21 cellular contexts compared by ENCODE assay signal in the genomic region with DNA sequence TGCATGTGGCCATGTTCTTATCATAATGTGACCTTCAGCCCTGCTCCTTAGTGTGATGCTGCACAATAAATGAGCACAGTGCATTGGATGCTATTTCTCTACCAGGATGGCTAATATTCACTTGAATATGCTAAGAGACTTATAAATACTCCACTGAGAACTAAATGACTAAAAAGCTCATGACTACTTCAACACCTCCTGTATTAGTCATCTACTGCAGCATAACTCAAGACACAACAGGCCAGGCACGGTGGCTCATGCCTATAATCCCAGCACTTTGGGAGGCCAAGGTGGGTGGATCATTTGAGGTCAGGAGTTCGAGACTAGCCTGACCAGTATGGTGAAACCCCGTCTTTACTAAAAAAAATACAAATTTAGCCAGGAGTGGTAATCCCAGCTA.
DNase-seq lines count a peak whose midpoint lies in the region; ATAC-seq, FAIRE-seq and TF ChIP-seq lines count a peak whose summit lies in the region.
"Had no signal": no experiment of that assay in that cellular context is flagged by ENCODE, and none has a peak within 500 bp of the region (broad histone marks: within the 10 kb centered on the region; RNA-seq: fewer than 3 reads in every experiment).

No MANE protein-coding gene starts in this region.

- H4K91ac ChIP-seq in IMR-90 (ENCODE audit: insufficient read depth, low read depth, low read length): no peak overlapping the region

- H2BK20ac ChIP-seq in IMR-90 (ENCODE audit: low read depth, low read length): no peak overlapping the region

- H4K5ac ChIP-seq in IMR-90 (ENCODE audit: low read depth, low read length): no peak overlapping the region

- H3K4me1 ChIP-seq in IMR-90 (ENCODE audit: control insufficient read depth, insufficient read depth, low read length) (peaks cover 3% of the 10 kb centered on the region; the same call in 1 of the 2 replicates), pancreas (no peaks in the 10 kb centered on the region), heart right ventricle (peaks cover 0 to under 1% (median 0%) of the 10 kb centered on the region in 9 donors)
- H3K4me1 ChIP-seq: SJCRH30 had no signal

- BruUV-seq in IMR-90 (replicated peaks; lab: Mats Ljungman, UMichigan): no TSS peak

- H3K56ac ChIP-seq in IMR-90 (ENCODE audit: extremely low read depth, insufficient read depth, low read length): no peak overlapping the region

- ATAC-seq in IMR-90 (ENCODE audit: low read depth) (no peak), pancreas (no peak), heart right ventricle (no peak)
- ATAC-seq: A549 had no signal

- no peak overlapping the region for H2BK120ac ChIP-seq in IMR-90 (ENCODE audit: low read depth, low read length)

- in situ Hi-C loops in IMR-90 (cut with MboI; ENCODE audit: low sequenced_read_pairs): no loop called here

- no peaks in the 10 kb centered on the region for H3K36me3 ChIP-seq in IMR-90 (ENCODE audit: control insufficient read depth, insufficient read depth, low read length)
- no peaks in the 10 kb centered on the region for H3K36me3 ChIP-seq in pancreas
- no peaks in the 10 kb centered on the region for H3K36me3 ChIP-seq in heart right ventricle
- H3K36me3 ChIP-seq: MG63, SJCRH30 had no signal

- CTCF ChIA-PET in IMR-90 (lab: Yijun Ruan, JAX): no interaction called here

- no peak for TF ChIP-seq RAD21 in IMR-90 (IDR thresholded peaks at IDR 0.05; ENCODE audit: low read length)

- DNase-seq in AG10803 (ENCODE audit: low read depth) (peak; percentile 39), IMR-90 (peak; percentile 56), choroid plexus epithelial cell (ENCODE audit: low read depth) (peak; percentile 58), iris pigment epithelial cell (ENCODE audit: low read depth) (peak; percentile 63), pancreas (no peak), heart right ventricle (no peak), NOMO-1 treated with dmso at 0.1 percent for 144 hours (lab: John Stamatoyannopoulos, UW; ENCODE audit: unreplicated experiment) (no peak), cerebellum (ENCODE audit: low spot score) (no peak)
- DNase-seq: Calu3; CD4-positive, CD25-positive, alpha-beta regulatory T cell; DMS79 treated with DMSO at 0.1 percent for 48 hours; GOT3; KG1; MG63; NCI-H1092 treated with DMSO at 0.1 percent for 48 hours; NCI-H1694 treated with DMSO at 0.1 percent for 48 hours; NCI-H446; NCI-H748 treated with DMSO at 0.1 percent for 48 hours; SJCRH30 had no signal

- no peaks in the 10 kb centered on the region for H4K20me1 ChIP-seq in IMR-90 (ENCODE audit: insufficient read depth, low read length)

- no peak overlapping the region for H4K8ac ChIP-seq in IMR-90 (ENCODE audit: low read depth in 2 of 2, low read length in 2 of 2)

- WGBS in IMR-90 (ENCODE audit: extremely low coverage in 2 of 2, insufficient read length in 1 of 2), 2 experiments: 100% methylated on average over 1 of the region's 3 CpGs; no CpG with 5 or more reads in 1 of the 2 experiments
- WGBS in pancreas, 2 donors: 45 to 58% methylated on average over 3 of the region's 3 CpGs
- WGBS in heart right ventricle, 2 donors: 52 to 62% methylated on average over 3 of the region's 3 CpGs

- H3K23ac ChIP-seq in IMR-90 (ENCODE audit: low read depth, low read length): no peak overlapping the region

- H3K79me1 ChIP-seq in IMR-90 (ENCODE audit: low read depth in 1 of 2, low read length in 2 of 2): no peaks in the 10 kb centered on the region

- H2AK5ac ChIP-seq in IMR-90 (ENCODE audit: low read depth, low read length): no peak overlapping the region; the same call in 1 of the 2 replicates

- H3K27ac ChIP-seq in IMR-90 (ENCODE audit: insufficient read depth, low read length) (no peak overlapping the region), pancreas (no peak overlapping the region), heart right ventricle (no peak overlapping the region)
- H3K27ac ChIP-seq: A549, HL-60, SJCRH30 had no signal

- H2BK15ac ChIP-seq in IMR-90 (ENCODE audit: low read depth, low read length): no peak overlapping the region

- no peak overlapping the region for H3K4ac ChIP-seq in IMR-90 (ENCODE audit: low read depth, low read length)

- POLR2A ChIA-PET in IMR-90 (lab: Charles Lee; ENCODE audit: unreplicated experiment): no interaction called here

- H3K14ac ChIP-seq in IMR-90 (replicated peaks; ENCODE audit: low read depth, low read length): no peak overlapping the region

- H2AK9ac ChIP-seq in IMR-90 (replicated peaks; ENCODE audit: low read depth, low read length, poor library complexity): no peak overlapping the region

- no peak for FAIRE-seq in pancreas (lab: Jason Lieb, UNC)
- FAIRE-seq: A549 had no signal

- H2AFZ ChIP-seq in IMR-90 (replicated peaks; ENCODE audit: low read length, poor library complexity): no peak overlapping the region

- H3K27me3 ChIP-seq in IMR-90 (ENCODE audit: control insufficient read depth, insufficient read depth, low read length): no peaks in the 10 kb centered on the region
- no peaks in the 10 kb centered on the region for H3K27me3 ChIP-seq in pancreas
- no peaks in the 10 kb centered on the region for H3K27me3 ChIP-seq in heart right ventricle
- H3K27me3 ChIP-seq: MG63, SJCRH30 had no signal

- H3K9me3 ChIP-seq in IMR-90 (ENCODE audit: control insufficient read depth, insufficient read depth, low read length) (peaks cover 9% of the 10 kb centered on the region; the same call in 1 of the 2 replicates), pancreas (no peaks in the 10 kb centered on the region), heart right ventricle (peaks cover 0 to 31% (median 0%) of the 10 kb centered on the region in 11 donors)
- H3K9me3 ChIP-seq: SJCRH30 had no signal

- intact Hi-C loops in IMR-90 (cut with micrococcal nuclease) (loop anchor here (5.0 kb wide), 1 partner anchor 677 kb away; no protein-coding TSS in a partner anchor), pancreas (cut with DNase I) (no loop called here), heart right ventricle (cut with DNase I) (no loop called here)

- H3K4me3 ChIP-seq in AG10803 (ENCODE audit: low read length) (no peak overlapping the region), IMR-90 (ENCODE audit: insufficient read depth, low read depth, low read length) (no peak overlapping the region), choroid plexus epithelial cell (ENCODE audit: low read depth, low read length) (no peak overlapping the region), pancreas (no peak overlapping the region), heart right ventricle (no peak overlapping the region)
- H3K4me3 ChIP-seq: A549, MG63, SJCRH30 had no signal

- dilution Hi-C loops in IMR-90 (cut with HindIII; ENCODE audit: low sequenced_read_pairs, unreplicated experiment): no loop called here

- no peak for TF ChIP-seq CTCF in AG10803 (conservative IDR thresholded peaks at IDR 0.05; ENCODE audit: low read length)
- no peak for TF ChIP-seq CTCF in IMR-90 (conservative IDR thresholded peaks at IDR 0.05; ENCODE audit: low read depth, low read length)
- TF ChIP-seq CTCF in choroid plexus epithelial cell (conservative IDR thresholded peaks at IDR 0.05; ENCODE audit: low read depth, low read length): no peak
- no peak for TF ChIP-seq CTCF in pancreas (IDR thresholded peaks at IDR 0.05)
- no peak for TF ChIP-seq CTCF in heart right ventricle (IDR thresholded peaks at IDR 0.05)

- no peak overlapping the region for H3K9ac ChIP-seq in IMR-90 (ENCODE audit: low read depth, low read length)

- no peaks in the 10 kb centered on the region for H3K9me1 ChIP-seq in IMR-90 (ENCODE audit: insufficient read depth, low read length)

- no peak for TF ChIP-seq POLR2A in IMR-90 (IDR thresholded peaks at IDR 0.05; ENCODE audit: low read depth, low read length)

- peak overlapping the region; percentile 28 for H2BK5ac ChIP-seq in IMR-90 (ENCODE audit: low read depth, low read length, poor library complexity, severe bottlenecking)

- no peak overlapping the region for H3K4me2 ChIP-seq in IMR-90 (ENCODE audit: low read depth, low read length)
- H3K4me2 ChIP-seq: A549 had no signal

- H3K18ac ChIP-seq in IMR-90 (ENCODE audit: low read depth, low read length): peak overlapping the region; percentile 25; the same call in 1 of the 2 replicates

TF ChIP-seq in IMR-90, 13 proteins besides CTCF, POLR2A, EP300 and RAD21:
- no peak for TF ChIP-seq CHD1 (IDR thresholded peaks at IDR 0.05; ENCODE audit: low read depth, low read length)
- no peak for TF ChIP-seq SMC3 (IDR thresholded peaks at IDR 0.05; ENCODE audit: low read depth, low read length)
- TF ChIP-seq, protein P1, sequence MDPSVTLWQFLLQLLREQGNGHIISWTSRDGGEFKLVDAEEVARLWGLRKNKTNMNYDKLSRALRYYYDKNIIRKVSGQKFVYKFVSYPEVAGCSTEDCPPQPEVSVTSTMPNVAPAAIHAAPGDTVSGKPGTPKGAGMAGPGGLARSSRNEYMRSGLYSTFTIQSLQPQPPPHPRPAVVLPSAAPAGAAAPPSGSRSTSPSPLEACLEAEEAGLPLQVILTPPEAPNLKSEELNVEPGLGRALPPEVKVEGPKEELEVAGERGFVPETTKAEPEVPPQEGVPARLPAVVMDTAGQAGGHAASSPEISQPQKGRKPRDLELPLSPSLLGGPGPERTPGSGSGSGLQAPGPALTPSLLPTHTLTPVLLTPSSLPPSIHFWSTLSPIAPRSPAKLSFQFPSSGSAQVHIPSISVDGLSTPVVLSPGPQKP (IDR thresholded peaks at IDR 0.05; ENCODE audit: borderline replicate concordance, low read depth, low read length): no peak
- no peak for TF ChIP-seq BHLHE40 (IDR thresholded peaks at IDR 0.05; ENCODE audit: low read depth, low read length)
- no peak for TF ChIP-seq MXI1 (IDR thresholded peaks at IDR 0.05; ENCODE audit: borderline replicate concordance, low read depth, low read length)
- TF ChIP-seq FOS (IDR thresholded peaks at IDR 0.05; ENCODE audit: low read depth, low read length): no peak
- no peak for TF ChIP-seq MAZ (IDR thresholded peaks at IDR 0.05; ENCODE audit: borderline replicate concordance, low read depth, low read length)
- no peak for TF ChIP-seq CEBPB (IDR thresholded peaks at IDR 0.05; ENCODE audit: low read depth, low read length)
- TF ChIP-seq, protein P2, sequence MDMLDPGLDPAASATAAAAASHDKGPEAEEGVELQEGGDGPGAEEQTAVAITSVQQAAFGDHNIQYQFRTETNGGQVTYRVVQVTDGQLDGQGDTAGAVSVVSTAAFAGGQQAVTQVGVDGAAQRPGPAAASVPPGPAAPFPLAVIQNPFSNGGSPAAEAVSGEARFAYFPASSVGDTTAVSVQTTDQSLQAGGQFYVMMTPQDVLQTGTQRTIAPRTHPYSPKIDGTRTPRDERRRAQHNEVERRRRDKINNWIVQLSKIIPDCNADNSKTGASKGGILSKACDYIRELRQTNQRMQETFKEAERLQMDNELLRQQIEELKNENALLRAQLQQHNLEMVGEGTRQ (IDR thresholded peaks at IDR 0.05; ENCODE audit: low read depth, low read length): no peak
- no peak for TF ChIP-seq MAFK (IDR thresholded peaks at IDR 0.05; ENCODE audit: low read depth, low read length)
- TF ChIP-seq RCOR1 (IDR thresholded peaks at IDR 0.05; ENCODE audit: insufficient replicate concordance, low read length): no peak

Comparison
In these comparisons a context has a peak if more than half of its experiments do, and no peak if none do; other contexts are left out.
1. DNase-seq: peak in AG10803 (single experiment), IMR-90 (single experiment), choroid plexus epithelial cell (single experiment) and iris pigment epithelial cell (single experiment); none in pancreas (0 of 6), heart right ventricle (0 of 2), NOMO-1 treated with dmso at 0.1 percent for 144 hours (single experiment) and cerebellum (single experiment).